In the genomic region with DNA sequence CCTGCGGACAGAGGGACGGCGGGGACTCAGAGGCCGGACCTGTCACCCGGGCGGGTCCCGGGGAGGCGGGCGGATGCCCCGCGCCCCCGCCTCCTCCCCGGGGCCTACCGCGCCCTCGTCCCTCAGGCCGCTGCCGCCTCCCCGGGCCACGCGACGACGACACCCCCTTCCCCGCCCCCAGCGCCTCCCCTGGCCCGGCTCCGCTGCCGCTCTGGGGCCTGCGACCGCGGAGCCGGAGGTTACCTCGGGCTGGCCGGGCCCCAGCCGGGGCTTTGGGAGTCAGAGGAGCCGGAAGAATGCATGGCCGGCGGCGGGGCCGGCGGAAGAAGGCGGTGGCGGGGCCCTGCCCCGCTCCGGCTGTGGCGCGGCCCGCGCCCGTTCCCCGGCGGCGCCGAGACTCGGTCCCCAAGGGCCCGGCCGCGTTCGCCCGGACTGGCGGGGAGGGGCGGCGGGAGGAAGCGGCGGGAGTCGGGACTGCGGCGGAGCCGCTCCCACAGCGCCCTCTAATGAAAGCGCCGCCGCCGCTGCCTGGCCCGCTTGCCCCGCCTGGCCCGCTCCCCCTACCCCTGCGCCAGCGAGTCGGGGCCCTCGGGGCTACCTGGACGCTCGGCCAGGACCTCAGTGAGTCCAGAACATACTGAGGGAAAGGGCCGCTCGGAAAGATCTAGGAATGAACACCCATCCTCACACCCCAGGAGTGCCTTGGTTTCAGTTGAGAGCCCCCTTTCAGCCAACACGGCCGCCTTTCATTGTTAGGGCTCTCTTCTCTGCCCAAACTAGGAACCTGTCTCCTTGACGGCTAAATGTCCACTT, we compare ENCODE assay signal across 8 cellular contexts. TPM values are rescaled to one million over a fixed set of nuclear protein-coding genes. Genes with fewer than 3 reads are reported as not detected.
A peak's percentile ranks its signal among the peaks of the same experiment; 100 is the strongest.
DNase-seq lines count a peak whose midpoint lies in the region; ATAC-seq and TF ChIP-seq lines count a peak whose summit lies in the region.

A gene with protein sequence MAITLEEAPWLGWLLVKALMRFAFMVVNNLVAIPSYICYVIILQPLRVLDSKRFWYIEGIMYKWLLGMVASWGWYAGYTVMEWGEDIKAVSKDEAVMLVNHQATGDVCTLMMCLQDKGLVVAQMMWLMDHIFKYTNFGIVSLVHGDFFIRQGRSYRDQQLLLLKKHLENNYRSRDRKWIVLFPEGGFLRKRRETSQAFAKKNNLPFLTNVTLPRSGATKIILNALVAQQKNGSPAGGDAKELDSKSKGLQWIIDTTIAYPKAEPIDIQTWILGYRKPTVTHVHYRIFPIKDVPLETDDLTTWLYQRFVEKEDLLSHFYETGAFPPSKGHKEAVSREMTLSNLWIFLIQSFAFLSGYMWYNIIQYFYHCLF (minus strand): TSS at position 434 of the 813 bp plus-strand sequence. CDS start 1,467 bp downstream, outside the sequence.

- H3K9me3 Mint-ChIP-seq in CD4-positive, alpha-beta memory T cell = no peaks in the 10 kb centered on the region

- TF ChIP-seq CTCF in OCI-LY3 (IDR thresholded peaks at IDR 0.05; ENCODE audit: low read depth, low read length) = peak; percentile 60

- POLR2A ChIA-PET in CD4-positive, alpha-beta memory T cell (lab: Charles Lee; ENCODE audit: partially characterized antibody) = interaction anchor here (1.3 kb wide), 2 partner anchors 12 to 150 kb away, joined by 3 read pairs; no protein-coding TSS in a partner anchor

- H3K9ac ChIP-seq in OCI-LY3 (ENCODE audit: low read length) = peak within 1 kb of the TSS; percentile 91

- H3K36me3 ChIP-seq in CD4-positive, alpha-beta memory T cell (ENCODE audit: insufficient read depth, low read length) = no peaks in the 10 kb centered on the region
- peaks cover 17% of the 10 kb centered on the region for H3K36me3 ChIP-seq in OCI-LY3 (replicated peaks; ENCODE audit: low read depth, low read length)

- peaks cover 0 to 6% of the 10 kb centered on the region in 2 donors for H3K36me3 Mint-ChIP-seq in CD4-positive, alpha-beta memory T cell

- no peaks in the 10 kb centered on the region for H3K27me3 ChIP-seq in CD4-positive, alpha-beta memory T cell (ENCODE audit: insufficient read depth, low read length)
- no peaks in the 10 kb centered on the region for H3K27me3 ChIP-seq in OCI-LY3 (ENCODE audit: low read depth, low read length)

- H3K27me3 Mint-ChIP-seq in CD4-positive, alpha-beta memory T cell = no peaks in the 10 kb centered on the region

- peak within 1 kb of the TSS; percentile 86 to 96 (median 92) for H3K27ac Mint-ChIP-seq in CD4-positive, alpha-beta memory T cell

- H3K4me2 ChIP-seq in OCI-LY3 (ENCODE audit: low read length) = peak within 1 kb of the TSS; percentile 99

- H2AFZ ChIP-seq in OCI-LY3 (ENCODE audit: low read depth, low read length) = peak within 1 kb of the TSS; percentile 85

- peaks cover 23% of the 10 kb centered on the region for H3K79me2 ChIP-seq in OCI-LY3 (ENCODE audit: low read length)

- H3K9me3 ChIP-seq in CD4-positive, alpha-beta memory T cell (ENCODE audit: control insufficient read depth in 1 of 2, low read length in 2 of 2) = no peaks in the 10 kb centered on the region
- H3K9me3 ChIP-seq in OCI-LY3 (ENCODE audit: insufficient read depth, low read length) = no peaks in the 10 kb centered on the region

- peak within 1 kb of the TSS; percentile 90 to 95 (median 92) for H3K4me3 Mint-ChIP-seq in CD4-positive, alpha-beta memory T cell

- peaks cover 68% of the 10 kb centered on the region for H3K4me1 ChIP-seq in CD4-positive, alpha-beta memory T cell (ENCODE audit: insufficient read depth, low read length)
- H3K4me1 ChIP-seq in OCI-LY3 (ENCODE audit: low read length) = peaks cover 36% of the 10 kb centered on the region

- H3K27ac ChIP-seq in CD4-positive, alpha-beta memory T cell (ENCODE audit: low read depth, low read length) = peak within 1 kb of the TSS; percentile 72
- peak within 1 kb of the TSS; percentile 59 for H3K27ac ChIP-seq in OCI-LY3 (ENCODE audit: low read length)
- peak within 1 kb of the TSS; percentile 55 for H3K27ac ChIP-seq in epithelial cell of prostate

- intact Hi-C loops in CD4-positive, alpha-beta memory T cell (cut with micrococcal nuclease) = loop anchor here (1.0 to 10.0 kb wide), 9 partner anchors 38 to 727 kb away; a partner anchor contains a TSS

- peak within 1 kb of the TSS; percentile 43 to 69 for H3K4me3 ChIP-seq in CD4-positive, alpha-beta memory T cell (ENCODE audit: low read length in 2 of 2)
- peak within 1 kb of the TSS; percentile 76 for H3K4me3 ChIP-seq in OCI-LY3 (ENCODE audit: low read length)

- DNase-seq in CD4-positive, alpha-beta memory T cell = peak; percentile 62 to 78 (median 64)
- peak; percentile 61 for DNase-seq in activated T-cell treated with anti-CD3 and anti-CD28 coated beads for 4 hours
- no peak for DNase-seq in epithelial cell of prostate (ENCODE audit: low read depth, low spot score)
- DNase-seq in mucosa of gallbladder (ENCODE audit: low spot score) = peak; percentile 72
- peak; percentile 80 for DNase-seq in stimulated activated CD8-positive, alpha-beta memory T cell treated with anti-CD3 and anti-CD28 coated beads, Interleukin-4, amount 100 ng/mL, for 48 hours

- peak; percentile 67 for ATAC-seq in GM19351 (IDR thresholded peaks at IDR 0.05; ENCODE audit: unreplicated experiment)
- ATAC-seq in HG03521 (IDR thresholded peaks at IDR 0.05; ENCODE audit: unreplicated experiment) = peak; percentile 59

- peaks cover 52 to 76% (median 59%) of the 10 kb centered on the region in 4 donors for H3K4me1 Mint-ChIP-seq in CD4-positive, alpha-beta memory T cell

- CTCF ChIA-PET in CD4-positive, alpha-beta memory T cell (lab: Charles Lee; ENCODE audit: partially characterized antibody) = interaction anchor here (1.8 kb wide), 1 partner anchor 132 kb away, joined by 6 read pairs; no protein-coding TSS in a partner anchor

- H4K20me1 ChIP-seq in OCI-LY3 (ENCODE audit: insufficient read depth, low read length) = no peaks in the 10 kb centered on the region

RNA-seq across cellular contexts. Expression of the gene that starts here (rescaled TPM):
- 10 to 100 TPM; 29.7 to 31.1 TPM for total RNA-seq in CD4-positive, alpha-beta memory T cell
- polyA plus RNA-seq in CD4-positive, alpha-beta memory T cell = 10 to 100 TPM; 13.1 to 31.0 TPM
- 51.4 TPM for total RNA-seq in mucosa of gallbladder
